Comparison of ENCODE assay signal across 23 cellular contexts in genomic region chr20:43198607-43199006, GRCh38. TPM values are rescaled to one million over a fixed set of nuclear protein-coding genes. Genes with fewer than 3 reads are reported as not detected.
DNase-seq lines count a peak whose midpoint lies in the region; ATAC-seq, FAIRE-seq and TF ChIP-seq lines count a peak whose summit lies in the region.
"Had no signal": no experiment of that assay in that cellular context is flagged by ENCODE, and none has a peak within 500 bp of the region (broad histone marks: within the 10 kb centered on the region; RNA-seq: fewer than 3 reads in every experiment).

No MANE protein-coding gene starts in this region.

- TF ChIP-seq RAD21 in H1 (IDR thresholded peaks at IDR 0.05 in 1 of 2, conservative IDR thresholded peaks at IDR 0.05 in 1 of 2; ENCODE audit: low read depth in 2 of 2, low read length in 2 of 2), result no peak

- no peak for ATAC-seq in T-helper 17 cell
- ATAC-seq: HCT116 had no signal

- H2BK12ac ChIP-seq in H9 (ENCODE audit: insufficient read length, low read depth, low read length) (no peak overlapping the region), H1 (ENCODE audit: low read depth, low read length) (no peak overlapping the region)

- WGBS in H9 (ENCODE audit: extremely low coverage, insufficient read length, low lambda C conversion rate), result no CpG with 5 or more reads among the region's 4 CpGs
- WGBS in H1 (ENCODE audit: extremely low coverage in 1 of 2, insufficient coverage in 1 of 2, insufficient read length in 1 of 2, insufficient replicate concordance in 2 of 2, low coverage in 1 of 2, low lambda C conversion rate in 2 of 2, missing lambda C conversion rate in 1 of 2), 2 experiments, result 55% methylated on average over 4 of the region's 4 CpGs; no CpG with 5 or more reads in 1 of the 2 experiments
- WGBS in mesendoderm (ENCODE audit: extremely low coverage, insufficient coverage, low lambda C conversion rate), result no CpG with 5 or more reads among the region's 4 CpGs

- no peaks in the 10 kb centered on the region for H3K4me1 ChIP-seq in H9 (ENCODE audit: insufficient read depth, low read length)
- no peaks in the 10 kb centered on the region for H3K4me1 ChIP-seq in NT2/D1 (ENCODE audit: insufficient read depth, insufficient read length)
- H3K4me1 ChIP-seq in H1 (replicated peaks in 1 of 4; ENCODE audit: control insufficient read depth in 3 of 4, insufficient read depth in 4 of 4, low read length in 3 of 4), result peaks cover 0 to 3% (median under 1%) of the 10 kb centered on the region in 4 experiments; a peak in 2 of 7 replicates
- no peaks in the 10 kb centered on the region for H3K4me1 ChIP-seq in mesendoderm (ENCODE audit: control insufficient read depth, low read depth, low read length)
- H3K4me1 ChIP-seq in OCI-LY7 (ENCODE audit: insufficient read depth, low read length, poor library complexity, severe bottlenecking), result no peaks in the 10 kb centered on the region
- H3K4me1 ChIP-seq: BE2C, Caco-2 had no signal

- DNase-seq in H9, result peak; percentile 58
- peak; percentile 66 for DNase-seq in NT2/D1 (ENCODE audit: low read depth, low spot score)
- peak in 1 of 2 experiments; percentile 17 for DNase-seq in H1 (ENCODE audit: low read depth in 1 of 2, low spot score in 2 of 2)
- peak; percentile 7 for DNase-seq in mesendoderm
- no peak for DNase-seq in COLO668 (lab: John Stamatoyannopoulos, UW; ENCODE audit: unreplicated experiment)
- DNase-seq in activated CD8-positive, alpha-beta memory T cell treated with anti-CD3 and anti-CD28 coated beads, Interleukin-2, amount 50 U/mL, for 48 hours, result no peak
- DNase-seq in T-helper 17 cell, result no peak
- no peak for DNase-seq in OCI-LY7 (ENCODE audit: low spot score)
- DNase-seq: ACHN; BE2C; C1 segment of cervical spinal cord; Caco-2; CD4-positive, CD25-positive, alpha-beta regulatory T cell; CD8-positive, alpha-beta memory T cell; GDM1; GOT3; HFFc6; KG1 had no signal

- H2BK20ac ChIP-seq in H9 (ENCODE audit: low read depth, low read length, poor library complexity, severe bottlenecking) (no peak overlapping the region), H1 (ENCODE audit: low read length) (no peak overlapping the region)

- H3K4me3 ChIP-seq in NT2/D1 (ENCODE audit: insufficient read length, low read depth) (no peak overlapping the region), H1 (ENCODE audit: extremely low read depth in 1 of 4, insufficient read depth in 2 of 4, low read depth in 3 of 4, low read length in 4 of 4) (no peak overlapping the region), mesendoderm (ENCODE audit: low read length) (no peak overlapping the region), OCI-LY7 (ENCODE audit: low read depth, low read length, poor library complexity, severe bottlenecking) (no peak overlapping the region)

- intact Hi-C loops in OCI-LY7 (cut with micrococcal nuclease; ENCODE audit: unreplicated experiment), result no loop called here

- H3K23me2 ChIP-seq in H9 (ENCODE audit: insufficient read length, low read depth, low read length, poor library complexity, severe bottlenecking) (no peaks in the 10 kb centered on the region), H1 (ENCODE audit: low read depth, low read length) (no peaks in the 10 kb centered on the region)

- no peak overlapping the region for H2AK5ac ChIP-seq in H9 (ENCODE audit: insufficient read length, low read length)
- H2AK5ac ChIP-seq in H1 (ENCODE audit: low read depth, low read length), result no peak overlapping the region
- no peak overlapping the region for H2AK5ac ChIP-seq in mesendoderm (ENCODE audit: low read length)

- H3K9me2 ChIP-seq in OCI-LY7 (ENCODE audit: insufficient read depth, low read length), result no peaks in the 10 kb centered on the region

- H2BK5ac ChIP-seq in H9 (ENCODE audit: insufficient read length, low read length) (no peak overlapping the region), H1 (ENCODE audit: low read depth, low read length) (no peak overlapping the region), mesendoderm (ENCODE audit: low read length) (no peak overlapping the region)

- peaks cover 0 to 3% of the 10 kb centered on the region in 2 experiments; a peak in 1 of 5 replicates for H3K9me3 Mint-ChIP-seq in H9
- H3K9me3 Mint-ChIP-seq: CD8-positive, alpha-beta memory T cell; HFFc6 had no signal

- no peaks in the 10 kb centered on the region for H3K9me3 ChIP-seq in H9 (ENCODE audit: control insufficient read depth, low read depth, low read length)
- peaks cover 20% of the 10 kb centered on the region; the same call in 1 of the 2 replicates for H3K9me3 ChIP-seq in NT2/D1 (ENCODE audit: insufficient read depth, low read length)
- no peaks in the 10 kb centered on the region for H3K9me3 ChIP-seq in H1 (ENCODE audit: insufficient read depth in 2 of 2, low read depth in 1 of 2, low read length in 1 of 2)
- H3K9me3 ChIP-seq in T-helper 17 cell (ENCODE audit: control insufficient read depth, low read length, poor library complexity, severe bottlenecking), result no peaks in the 10 kb centered on the region
- H3K9me3 ChIP-seq in OCI-LY7 (ENCODE audit: low read length), result no peaks in the 10 kb centered on the region
- H3K9me3 ChIP-seq: BE2C, Caco-2 had no signal

- POLR2A ChIA-PET in H1 (lab: Charles Lee; ENCODE audit: partially characterized antibody) (no interaction called here), OCI-LY7 (lab: Charles Lee) (interaction anchor here (0.6 kb wide), 1 partner anchor 200 kb away, joined by 3 read pairs; no protein-coding TSS in a partner anchor)

- H3T11ph ChIP-seq in H9 (ENCODE audit: low read length), result no peak overlapping the region

- TF ChIP-seq POLR2A in H1 (IDR thresholded peaks at IDR 0.05; ENCODE audit: control extremely low read depth in 1 of 2, low read depth in 2 of 2, low read length in 2 of 2), result no peak

- H3K4me2 ChIP-seq in H9 (ENCODE audit: insufficient read depth, insufficient read length, low read length) (no peak overlapping the region), H1 (ENCODE audit: insufficient read depth in 1 of 2, low read depth in 2 of 2, low read length in 2 of 2) (0 out of 4 replicates have a peak overlapping the region, but pooled peaks of 1 of the 2 experiments have one; percentile 11), mesendoderm (ENCODE audit: low read length) (no peak overlapping the region), OCI-LY7 (ENCODE audit: low read length) (no peak overlapping the region)

- H3K4me1 Mint-ChIP-seq in H9 (peaks cover 13 to 29% of the 10 kb centered on the region in 2 experiments), T-helper 17 cell (no peaks in the 10 kb centered on the region)
- H3K4me1 Mint-ChIP-seq: CD4-positive, CD25-positive, alpha-beta regulatory T cell; CD8-positive, alpha-beta memory T cell had no signal

- FAIRE-seq in H1 (lab: Jason Lieb, UNC), result peak; percentile 85
- FAIRE-seq: A204.1, D721Med, GM12892, GM18507 had no signal

- H4K91ac ChIP-seq in H9 (ENCODE audit: insufficient read length, low read depth, low read length), result no peak overlapping the region
- no peak overlapping the region for H4K91ac ChIP-seq in H1 (replicated peaks; ENCODE audit: insufficient read length, low read length)

- H3K18ac ChIP-seq in H9 (ENCODE audit: insufficient read length, low read depth, low read length) (no peak overlapping the region), H1 (ENCODE audit: extremely low read depth, low read length) (no peak overlapping the region), mesendoderm (ENCODE audit: low read length) (no peak overlapping the region)

- CTCF ChIA-PET in H1 (lab: Charles Lee; ENCODE audit: partially characterized antibody), result interaction anchor here (0.6 to 1.3 kb wide), 6 partner anchors 7 to 210 kb away, joined by 3 read pairs; no protein-coding TSS in a partner anchor
- CTCF ChIA-PET in OCI-LY7 (lab: Charles Lee; ENCODE audit: unreplicated experiment), result no interaction called here

- H3K79me2 ChIP-seq in H9 (ENCODE audit: insufficient read depth, low read length) (no peaks in the 10 kb centered on the region), H1 (ENCODE audit: control insufficient read depth in 1 of 2, insufficient read depth in 2 of 2, low read length in 2 of 2) (no peaks in the 10 kb centered on the region), mesendoderm (ENCODE audit: control insufficient read depth, insufficient read depth, low read length) (no peaks in the 10 kb centered on the region), OCI-LY7 (ENCODE audit: insufficient read depth, low read depth, low read length) (no peaks in the 10 kb centered on the region)

- no peaks in the 10 kb centered on the region for H4K20me1 ChIP-seq in H9 (ENCODE audit: control insufficient read depth, insufficient read depth, insufficient read length)
- no peaks in the 10 kb centered on the region for H4K20me1 ChIP-seq in H1 (replicated peaks in 1 of 2; ENCODE audit: control insufficient read depth in 1 of 2, insufficient read depth in 2 of 2, low read length in 2 of 2)
- no peaks in the 10 kb centered on the region for H4K20me1 ChIP-seq in OCI-LY7 (ENCODE audit: insufficient read depth, low read length)

- no peak overlapping the region for H3K4ac ChIP-seq in H9 (ENCODE audit: low read depth, low read length)
- H3K4ac ChIP-seq in H1 (replicated peaks; ENCODE audit: insufficient read length, low read depth, low read length), result no peak overlapping the region
- no peak overlapping the region for H3K4ac ChIP-seq in mesendoderm (ENCODE audit: low read depth, low read length)

- BruUV-seq in OCI-LY7 (replicated peaks; lab: Mats Ljungman, UMichigan), result no TSS peak

- H3K27ac Mint-ChIP-seq in H9, result no peak overlapping the region
- H3K27ac Mint-ChIP-seq in T-helper 17 cell, result no peak overlapping the region
- H3K27ac Mint-ChIP-seq: CD4-positive, CD25-positive, alpha-beta regulatory T cell; CD8-positive, alpha-beta memory T cell; HFFc6 had no signal

- no peak overlapping the region for H4K5ac ChIP-seq in H9 (ENCODE audit: insufficient read length, low read depth, low read length)
- H4K5ac ChIP-seq in H1 (ENCODE audit: insufficient read length, low read depth, low read length), result no peak overlapping the region
- H4K5ac ChIP-seq in mesendoderm (ENCODE audit: low read length), result no peak overlapping the region

- no peaks in the 10 kb centered on the region for H3K27me3 ChIP-seq in H9 (ENCODE audit: insufficient read depth, low read length)
- H3K27me3 ChIP-seq in NT2/D1 (ENCODE audit: insufficient read depth, insufficient read length), result peaks cover 10% of the 10 kb centered on the region
- peaks cover 0 to 3% (median under 1%) of the 10 kb centered on the region in 4 experiments; a peak in 4 of 7 replicates for H3K27me3 ChIP-seq in H1 (replicated peaks in 1 of 4; ENCODE audit: control insufficient read depth in 3 of 4, extremely low read depth in 1 of 4, insufficient read depth in 3 of 4, low read length in 3 of 4)
- H3K27me3 ChIP-seq in mesendoderm (ENCODE audit: insufficient read depth, low read length, poor library complexity), result no peaks in the 10 kb centered on the region
- H3K27me3 ChIP-seq: BE2C had no signal

- H3K79me1 ChIP-seq in H9 (ENCODE audit: insufficient read depth, low read depth, low read length, poor library complexity, severe bottlenecking) (no peaks in the 10 kb centered on the region), H1 (ENCODE audit: low read depth, low read length) (no peaks in the 10 kb centered on the region), mesendoderm (ENCODE audit: low read length) (no peaks in the 10 kb centered on the region)

- H3K9ac ChIP-seq in H9 (ENCODE audit: extremely low read depth, insufficient read length, low read length) (no peak overlapping the region), NT2/D1 (ENCODE audit: insufficient read length, low read depth) (no peak overlapping the region), H1 (replicated peaks in 1 of 4; ENCODE audit: extremely low read depth in 1 of 4, low read depth in 3 of 4, low read length in 3 of 4) (no peak overlapping the region), mesendoderm (ENCODE audit: low read length) (no peak overlapping the region)

- H3K36me3 Mint-ChIP-seq in H9 (ENCODE audit: insufficient read depth in 1 of 3, low read depth in 3 of 3), result no peaks in the 10 kb centered on the region; a peak in 1 of 7 replicates
- no peaks in the 10 kb centered on the region for H3K36me3 Mint-ChIP-seq in T-helper 17 cell (ENCODE audit: low read depth)
- H3K36me3 Mint-ChIP-seq: CD4-positive, CD25-positive, alpha-beta regulatory T cell; CD8-positive, alpha-beta memory T cell had no signal

- H2BK15ac ChIP-seq in H9 (ENCODE audit: low read depth, low read length), result no peak overlapping the region
- H2BK15ac ChIP-seq in H1 (ENCODE audit: low read length), result no peak overlapping the region
- H2BK15ac ChIP-seq in mesendoderm (replicated peaks; ENCODE audit: low read depth), result no peak overlapping the region

- H3K4me3 Mint-ChIP-seq in H9 (no peak overlapping the region; a peak in 1 of 5 replicates), T-helper 17 cell (no peak overlapping the region)
- H3K4me3 Mint-ChIP-seq: CD4-positive, CD25-positive, alpha-beta regulatory T cell; HFFc6 had no signal

- peak in 1 of 2 experiments; percentile 58; a peak in 1 of 3 replicates for TF ChIP-seq EP300 in H1 (IDR thresholded peaks at IDR 0.05; ENCODE audit: borderline replicate concordance in 1 of 2, low read depth in 2 of 2, low read length in 2 of 2)

- H3K36me3 ChIP-seq in NT2/D1 (ENCODE audit: insufficient read depth, insufficient read length, low read length) (no peaks in the 10 kb centered on the region), H1 (ENCODE audit: control insufficient read depth in 2 of 4, insufficient read depth in 4 of 4, low read length in 3 of 4) (no peaks in the 10 kb centered on the region), mesendoderm (ENCODE audit: control insufficient read depth, insufficient read depth, low read length) (no peaks in the 10 kb centered on the region), OCI-LY7 (ENCODE audit: insufficient read depth, low read length) (no peaks in the 10 kb centered on the region)
- H3K36me3 ChIP-seq: BE2C had no signal

- H2BK120ac ChIP-seq in H9 (ENCODE audit: low read depth, low read length, poor library complexity, severe bottlenecking) (no peak overlapping the region), H1 (replicated peaks; ENCODE audit: low read depth, low read length) (no peak overlapping the region), mesendoderm (ENCODE audit: low read depth, low read length) (no peak overlapping the region)

- no peak overlapping the region for H3K23ac ChIP-seq in H9 (ENCODE audit: insufficient read length, low read depth, low read length)
- H3K23ac ChIP-seq in H1 (ENCODE audit: insufficient read length), result no peak overlapping the region
- no peak overlapping the region for H3K23ac ChIP-seq in mesendoderm (ENCODE audit: low read length)

- TF ChIP-seq CTCF in H9 (conservative IDR thresholded peaks at IDR 0.05) (no peak), H1 (IDR thresholded peaks at IDR 0.05; ENCODE audit: control extremely low read depth in 1 of 3, insufficient read depth in 1 of 3, low read depth in 1 of 3, low read length in 3 of 3) (no peak), OCI-LY7 (conservative IDR thresholded peaks at IDR 0.05; ENCODE audit: low read length) (no peak)

- H3K14ac ChIP-seq in H9 (ENCODE audit: insufficient read depth, low read length) (no peak overlapping the region), H1 (ENCODE audit: insufficient read length) (no peak overlapping the region)

- H3K27me3 Mint-ChIP-seq in H9 (ENCODE audit: low read depth), result peaks cover 93% of the 10 kb centered on the region
- peaks cover 33% of the 10 kb centered on the region for H3K27me3 Mint-ChIP-seq in T-helper 17 cell

- no peak overlapping the region for H3K56ac ChIP-seq in H9 (ENCODE audit: insufficient read length, low read depth, low read length)
- H3K56ac ChIP-seq in H1 (replicated peaks; ENCODE audit: insufficient read length, low read depth, low read length), result no peak overlapping the region
- H3K56ac ChIP-seq in mesendoderm (ENCODE audit: low read length), result no peak overlapping the region

- H3K27ac ChIP-seq in H9 (ENCODE audit: insufficient read length, low read depth, low read length) (no peak overlapping the region), H1 (ENCODE audit: low read depth, low read length) (no peak overlapping the region), mesendoderm (ENCODE audit: low read depth, low read length) (no peak overlapping the region), OCI-LY7 (ENCODE audit: low read depth, low read length, poor library complexity, severe bottlenecking) (no peak overlapping the region)

- H4K8ac ChIP-seq in H9 (replicated peaks; ENCODE audit: insufficient read length, low read depth, low read length) (no peak overlapping the region), H1 (ENCODE audit: extremely low read depth, insufficient read depth, low read length) (no peak overlapping the region), mesendoderm (ENCODE audit: low read depth, low read length) (no peak overlapping the region)

- H2AFZ ChIP-seq in H9 (ENCODE audit: low read length) (no peak overlapping the region), H1 (ENCODE audit: low read length) (no peak overlapping the region), OCI-LY7 (ENCODE audit: low read length) (no peak overlapping the region)

RNA-seq across cellular contexts. Expression of gene PTPRT, which starts 8.9 kb away (rescaled TPM):
- total RNA-seq in H9 (2021), result 0.07 and 0.13 TPM in 2 replicates
- 1.8 and 2.1 TPM in 2 replicates for total RNA-seq in H1 (2021; fragmentation: NEBNext Ultra II Directional; extraction: Animal tissue kit (Norgen Biotek cat#: 25700))
- 0.33 and 0.72 TPM in 2 replicates for polyA plus RNA-seq in H1 (2011; rRNA removed)
- polyA plus RNA-seq in H1 (2011; cell fraction: cytosol; rRNA removed), result 0.30 TPM
- 2.6 TPM for polyA plus RNA-seq in H1 (2011; cell fraction: nucleus; rRNA removed)
- polyA plus RNA-seq in H1 (2012, experiment 1 of 2), result 0.45 to 0.87 TPM (median 0.56 TPM) in 4 replicates
- 0.34 TPM for polyA plus RNA-seq in H1 (2012, experiment 2 of 2)
- polyA plus RNA-seq in H1 (2013, experiment 1 of 2), result 0.41 TPM
- 0.40 TPM for polyA plus RNA-seq in H1 (2013, experiment 2 of 2)
- 2.7 and 5.2 TPM in 2 replicates for polyA minus RNA-seq in H1 (2011; rRNA and poly(A)+ RNA removed)
- 0.44 TPM for polyA minus RNA-seq in H1 (2011; cell fraction: cytosol; rRNA and poly(A)+ RNA removed)
- 10.8 TPM for polyA minus RNA-seq in H1 (2011; cell fraction: nucleus; rRNA and poly(A)+ RNA removed)
- 0.31 TPM for polyA plus RNA-seq in mesendoderm (2013, experiment 1 of 2)
- polyA plus RNA-seq in mesendoderm (2013, experiment 2 of 2), result 0.25 TPM
- total RNA-seq in T-helper 17 cell, result not detected
- not detected in 2 replicates for total RNA-seq in OCI-LY7 (2014; rRNA removed; shearing (Covaris generic))
- not detected in 2 replicates for total RNA-seq in OCI-LY7 (2022)
- total RNA-seq: CD4-positive, CD25-positive, alpha-beta regulatory T cell; CD8-positive, alpha-beta memory T cell; HFFc6 had no signal
- polyA plus RNA-seq: CD4-positive, CD25-positive, alpha-beta regulatory T cell; CD8-positive, alpha-beta memory T cell had no signal

Comparison
In these comparisons a context has a peak if more than half of its experiments do, and no peak if none do; other contexts are left out.
1. DNase-seq: peak in H9 (single experiment), NT2/D1 (single experiment) and mesendoderm (single experiment); none in COLO668 (single experiment), activated CD8-positive, alpha-beta memory T cell treated with anti-CD3 and anti-CD28 coated beads, Interleukin-2, amount 50 U/mL, for 48 hours (single experiment), T-helper 17 cell (0 of 3) and OCI-LY7 (single experiment).